In genomic region chr3:190983875-190984274, GRCh38 we compare ENCODE assay signal across 14 cellular contexts.
DNase-seq lines count a peak whose midpoint lies in the region; ATAC-seq and TF ChIP-seq lines count a peak whose summit lies in the region.
"Had no signal": no experiment of that assay in that cellular context is flagged by ENCODE, and none has a peak within 500 bp of the region (broad histone marks: within the 10 kb centered on the region; RNA-seq: fewer than 3 reads in every experiment).

No MANE protein-coding gene starts in this region.

- H3K4me1 ChIP-seq in BLaER1 (peaks cover 26% of the 10 kb centered on the region), PC-3 (ENCODE audit: insufficient read depth, low read length) (no peaks in the 10 kb centered on the region)

- H3F3A ChIP-seq in PC-3 (ENCODE audit: low read length, unreplicated experiment): no peaks in the 10 kb centered on the region

- H3K4me1 Mint-ChIP-seq in activated naive CD4-positive, alpha-beta T cell treated with anti-CD3 and anti-CD28 coated beads, Interleukin-2, amount 10 ng/mL, durations not matched to agents 7 days and 5 days: no peaks in the 10 kb centered on the region
- H3K4me1 Mint-ChIP-seq: brain had no signal

- H3K36me3 ChIP-seq in BLaER1: no peaks in the 10 kb centered on the region
- no peaks in the 10 kb centered on the region for H3K36me3 ChIP-seq in PC-3 (ENCODE audit: low read depth, low read length)

- H2AFZ ChIP-seq in PC-3 (ENCODE audit: low read length): peak overlapping the region; percentile 11; the same call in 1 of the 2 replicates

- H3K27ac ChIP-seq in BLaER1: peak overlapping the region; percentile 81
- no peak overlapping the region for H3K27ac ChIP-seq in PC-3 (ENCODE audit: low read length)

- H3K79me2 ChIP-seq in PC-3 (ENCODE audit: low read length): no peaks in the 10 kb centered on the region

- no peak overlapping the region for H3K4me3 Mint-ChIP-seq in activated naive CD4-positive, alpha-beta T cell treated with anti-CD3 and anti-CD28 coated beads, Interleukin-2, amount 10 ng/mL, durations not matched to agents 7 days and 5 days
- H3K4me3 Mint-ChIP-seq: brain had no signal

- H3K9me3 ChIP-seq in BLaER1: peaks cover 28% of the 10 kb centered on the region
- H3K9me3 ChIP-seq in PC-3 (ENCODE audit: low read length): no peaks in the 10 kb centered on the region

- H3K4me2 ChIP-seq in BLaER1 (peak overlapping the region; percentile 75), PC-3 (ENCODE audit: low read length) (no peak overlapping the region)

- H4K20me1 ChIP-seq in BLaER1 (no peaks in the 10 kb centered on the region), PC-3 (ENCODE audit: low read length) (no peaks in the 10 kb centered on the region)

- peak overlapping the region; percentile 6; the same call in 1 of the 2 replicates for H3K4me3 ChIP-seq in BLaER1
- H3K4me3 ChIP-seq in PC-3 (ENCODE audit: low read length): no peak overlapping the region

- no peaks in the 10 kb centered on the region for H3K36me3 Mint-ChIP-seq in activated naive CD4-positive, alpha-beta T cell treated with anti-CD3 and anti-CD28 coated beads, Interleukin-2, amount 10 ng/mL, durations not matched to agents 7 days and 5 days
- H3K36me3 Mint-ChIP-seq: brain had no signal

- ATAC-seq in GM19452 (IDR thresholded peaks at IDR 0.05; ENCODE audit: unreplicated experiment) (peak; percentile 47), HG03378 (IDR thresholded peaks at IDR 0.05; ENCODE audit: unreplicated experiment) (peak; percentile 84), PC-3 (peak; percentile 22; the same call in 1 of the 2 replicates), HG03280 (IDR thresholded peaks at IDR 0.05; ENCODE audit: unreplicated experiment) (no peak)
- ATAC-seq: HepG2 had no signal

- POLR2A ChIA-PET in PC-3 (lab: Charles Lee; ENCODE audit: unreplicated experiment): no interaction called here

- H3K9ac ChIP-seq in BLaER1 (peak overlapping the region; percentile 71; the same call in 1 of the 2 replicates), PC-3 (ENCODE audit: low read length) (no peak overlapping the region)

- H3K27me3 Mint-ChIP-seq in activated naive CD4-positive, alpha-beta T cell treated with anti-CD3 and anti-CD28 coated beads, Interleukin-2, amount 10 ng/mL, durations not matched to agents 7 days and 5 days: no peaks in the 10 kb centered on the region
- H3K27me3 Mint-ChIP-seq: brain, progenitor cell of endocrine pancreas had no signal

- intact Hi-C loops in PC-3 (cut with micrococcal nuclease): no loop called here

- peaks cover 10% of the 10 kb centered on the region for H3K9me3 Mint-ChIP-seq in activated naive CD4-positive, alpha-beta T cell treated with anti-CD3 and anti-CD28 coated beads, Interleukin-2, amount 10 ng/mL, durations not matched to agents 7 days and 5 days

- no peak for TF ChIP-seq CTCF in PC-3 (conservative IDR thresholded peaks at IDR 0.05; ENCODE audit: low read depth, low read length)

- no peak overlapping the region for H3K27ac Mint-ChIP-seq in activated naive CD4-positive, alpha-beta T cell treated with anti-CD3 and anti-CD28 coated beads, Interleukin-2, amount 10 ng/mL, durations not matched to agents 7 days and 5 days
- H3K27ac Mint-ChIP-seq: brain, progenitor cell of endocrine pancreas had no signal

- DNase-seq in PC-3: no peak
- no peak for DNase-seq in DMS79 (lab: John Stamatoyannopoulos, UW)
- no peak for DNase-seq in NCI-H82 (lab: John Stamatoyannopoulos, UW)
- no peak for DNase-seq in activated naive CD4-positive, alpha-beta T cell treated with anti-CD3 and anti-CD28 coated beads, Interleukin-2, amount 10 ng/mL, durations not matched to agents 7 days and 5 days
- DNase-seq: activated CD4-positive, alpha-beta T cell treated with anti-CD3 and anti-CD28 coated beads, Interleukin-2, amount 50 U/mL, for 4 hours; NCI-H1930; trophoblast cell had no signal

- no TSS peak for BruUV-seq in PC-3 (replicated peaks; lab: Mats Ljungman, UMichigan)

- CTCF ChIA-PET in PC-3 (lab: Charles Lee): no interaction called here
- CTCF ChIA-PET in activated naive CD4-positive, alpha-beta T cell treated with anti-CD3 and anti-CD28 coated beads, Interleukin-2, amount 10 ng/mL, durations not matched to agents 7 days and 5 days (lab: Charles Lee): no interaction called here

- H3K9me2 ChIP-seq in PC-3 (replicated peaks; ENCODE audit: low read length): no peaks in the 10 kb centered on the region

- H3K27me3 ChIP-seq in BLaER1: no peaks in the 10 kb centered on the region
- no peaks in the 10 kb centered on the region for H3K27me3 ChIP-seq in PC-3 (ENCODE audit: low read length)
